In the genomic region with DNA sequence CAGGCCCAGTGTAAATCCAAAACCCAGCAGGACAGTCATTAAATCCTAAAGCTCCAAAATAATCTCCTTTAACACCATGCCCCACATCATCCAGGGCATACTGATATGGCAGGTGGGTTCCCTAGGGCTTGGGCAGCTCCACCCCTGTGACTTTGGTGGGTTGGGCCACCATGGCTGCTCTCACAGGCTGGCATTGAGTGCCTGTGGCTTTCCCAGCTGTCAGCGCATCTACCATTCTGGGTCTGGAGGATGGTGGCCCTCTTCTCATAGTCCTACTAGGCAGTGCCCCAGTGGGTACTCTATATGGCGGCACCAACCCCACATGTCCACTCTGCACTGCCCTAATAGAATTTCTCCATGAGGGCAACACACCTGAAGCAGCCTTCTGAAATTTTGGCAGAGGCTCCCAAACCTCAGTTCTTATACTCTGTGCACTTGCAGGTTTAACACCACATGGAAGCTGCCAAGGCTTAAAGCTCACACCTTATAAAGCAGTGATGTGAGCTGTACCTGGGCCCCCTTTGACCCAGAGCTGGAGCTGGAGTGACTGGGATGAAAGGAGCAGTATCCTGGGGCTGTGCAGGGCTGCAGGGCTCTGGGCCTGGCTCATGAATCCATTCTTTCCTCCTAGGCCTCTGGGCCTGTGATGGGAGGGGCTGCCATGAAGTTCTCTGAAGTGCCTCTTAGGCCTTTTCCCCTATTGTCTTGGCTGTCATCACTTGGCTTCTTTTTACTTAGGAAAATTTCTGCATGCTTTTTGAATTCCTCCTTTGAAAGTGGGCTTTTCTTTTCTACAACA, we compare ENCODE assay signal across 35 cellular contexts.
"Had no signal": no experiment of that assay in that cellular context is flagged by ENCODE, and none has a peak within 500 bp of the region (broad histone marks: within the 10 kb centered on the region; RNA-seq: fewer than 3 reads in every experiment).

No MANE protein-coding gene starts in this region.

- H3K27ac ChIP-seq: adrenal gland, ascending aorta, body of pancreas, brain microvascular endothelial cell, breast epithelium, cardiac muscle cell had no signal

- H3K9me3 Mint-ChIP-seq: activated T-helper 1 cell treated with anti-CD3 and anti-CD28 coated beads, Interleukin-12 subunit alpha, Interleukin-12 subunit beta, Interleukin-2, Interleukin-4 antibody, amounts not matched to agents 30 ng/mL and 10 ng/mL and 1 ng/mL, durations not matched to agents 14 hours and 24 hours and 36 hours had no signal

- H3K27me3 ChIP-seq: adrenal gland, ascending aorta, body of pancreas, brain microvascular endothelial cell, breast epithelium, cardiac muscle cell had no signal

- H3K27ac Mint-ChIP-seq: activated naive CD4-positive, alpha-beta T cell treated with anti-CD3 and anti-CD28 coated beads for 36 hours; activated naive CD4-positive, alpha-beta T cell treated with anti-CD3 and anti-CD28 coated beads, Interleukin-2, amount 10 ng/mL, durations not matched to agents 7 days and 5 days; activated naive CD4-positive, alpha-beta T cell treated with anti-CD3 and anti-CD28 coated beads, Interleukin-2, amount 50 U/mL, for 24 hours; activated naive CD8-positive, alpha-beta T cell; activated naive CD8-positive, alpha-beta T cell treated with anti-CD3 and anti-CD28 coated beads for 36 hours; activated naive CD8-positive, alpha-beta T cell treated with anti-CD3 and anti-CD28 coated beads, Interleukin-2, amount 10 ng/mL, durations not matched to agents 7 days and 5 days; activated naive CD8-positive, alpha-beta T cell treated with anti-CD3 and anti-CD28 coated beads, Interleukin-2, amount 50 U/mL, for 24 hours; activated T-cell treated with anti-CD3 and anti-CD28 coated beads, Interleukin-2, amount 50 U/mL, for 24 hours; activated T-cell treated with anti-CD3 and anti-CD28 coated beads, Interleukin-2, amount 50 U/mL, for 72 hours; activated T-helper 1 cell treated with anti-CD3 and anti-CD28 coated beads, Interleukin-12 subunit alpha, Interleukin-12 subunit beta, Interleukin-2, Interleukin-4 antibody, amounts not matched to agents 30 ng/mL and 10 ng/mL and 1 ng/mL, durations not matched to agents 14 hours and 24 hours and 36 hours; activated T-helper 17 cell treated with anti-CD3 and anti-CD28 coated beads, Interleukin-2, amount 50 U/mL, for 72 hours; activated T-helper 2 cell treated with anti-CD3 and anti-CD28 coated beads, Interferon-gamma antibody, Interleukin-2, Interleukin-4, amounts not matched to agents 10 μg/mL and 5 μg/mL and 100 μg/mL, durations not matched to agents 14 hours and 24 hours and 36 hours; brain had no signal

- H3K27me3 Mint-ChIP-seq: activated naive CD4-positive, alpha-beta T cell treated with anti-CD3 and anti-CD28 coated beads, Interleukin-2, amount 10 ng/mL, durations not matched to agents 7 days and 5 days; activated naive CD4-positive, alpha-beta T cell treated with anti-CD3 and anti-CD28 coated beads, Interleukin-2, amount 50 U/mL, for 24 hours; activated naive CD8-positive, alpha-beta T cell; activated naive CD8-positive, alpha-beta T cell treated with anti-CD3 and anti-CD28 coated beads for 36 hours; activated naive CD8-positive, alpha-beta T cell treated with anti-CD3 and anti-CD28 coated beads, Interleukin-2, amount 10 ng/mL, durations not matched to agents 7 days and 5 days; activated naive CD8-positive, alpha-beta T cell treated with anti-CD3 and anti-CD28 coated beads, Interleukin-2, amount 50 U/mL, for 24 hours; activated T-cell treated with anti-CD3 and anti-CD28 coated beads, Interleukin-2, amount 50 U/mL, for 24 hours; activated T-helper 17 cell treated with anti-CD3 and anti-CD28 coated beads, Interleukin-2, amount 50 U/mL, for 72 hours; central memory CD8-positive, alpha-beta T cell had no signal

- H3K36me3 Mint-ChIP-seq: activated naive CD4-positive, alpha-beta T cell treated with anti-CD3 and anti-CD28 coated beads, Interleukin-2, amount 10 ng/mL, durations not matched to agents 7 days and 5 days; activated naive CD4-positive, alpha-beta T cell treated with anti-CD3 and anti-CD28 coated beads, Interleukin-2, amount 50 U/mL, for 24 hours; activated naive CD8-positive, alpha-beta T cell; activated naive CD8-positive, alpha-beta T cell treated with anti-CD3 and anti-CD28 coated beads for 36 hours; activated naive CD8-positive, alpha-beta T cell treated with anti-CD3 and anti-CD28 coated beads, Interleukin-2, amount 10 ng/mL, durations not matched to agents 7 days and 5 days; brain had no signal

- H3K4me3 ChIP-seq: adrenal gland, ascending aorta, body of pancreas, breast epithelium, cardiac muscle cell had no signal

- H3K4me1 Mint-ChIP-seq: activated naive CD4-positive, alpha-beta T cell treated with anti-CD3 and anti-CD28 coated beads, Interleukin-2, amount 10 ng/mL, durations not matched to agents 7 days and 5 days; activated naive CD4-positive, alpha-beta T cell treated with anti-CD3 and anti-CD28 coated beads, Interleukin-2, amount 50 U/mL, for 24 hours; activated naive CD8-positive, alpha-beta T cell treated with anti-CD3 and anti-CD28 coated beads for 36 hours; activated naive CD8-positive, alpha-beta T cell treated with anti-CD3 and anti-CD28 coated beads, Interleukin-2, amount 10 ng/mL, durations not matched to agents 7 days and 5 days; activated naive CD8-positive, alpha-beta T cell treated with anti-CD3 and anti-CD28 coated beads, Interleukin-2, amount 50 U/mL, for 24 hours; activated T-helper 17 cell treated with anti-CD3 and anti-CD28 coated beads, Interleukin-2, amount 50 U/mL, for 72 hours; brain; central memory CD8-positive, alpha-beta T cell had no signal

- H3K4me1 ChIP-seq: adrenal gland, ascending aorta, body of pancreas, breast epithelium had no signal

- H3K36me3 ChIP-seq: adrenal gland, ascending aorta, brain microvascular endothelial cell, breast epithelium, cardiac muscle cell had no signal

- H3K4me3 Mint-ChIP-seq: activated naive CD4-positive, alpha-beta T cell treated with anti-CD3 and anti-CD28 coated beads for 36 hours; activated naive CD4-positive, alpha-beta T cell treated with anti-CD3 and anti-CD28 coated beads, Interleukin-2, amount 10 ng/mL, durations not matched to agents 7 days and 5 days; activated naive CD4-positive, alpha-beta T cell treated with anti-CD3 and anti-CD28 coated beads, Interleukin-2, amount 50 U/mL, for 24 hours; activated naive CD8-positive, alpha-beta T cell; activated naive CD8-positive, alpha-beta T cell treated with anti-CD3 and anti-CD28 coated beads for 36 hours; activated naive CD8-positive, alpha-beta T cell treated with anti-CD3 and anti-CD28 coated beads, Interleukin-2, amount 10 ng/mL, durations not matched to agents 7 days and 5 days; activated naive CD8-positive, alpha-beta T cell treated with anti-CD3 and anti-CD28 coated beads, Interleukin-2, amount 50 U/mL, for 24 hours; activated T-cell treated with anti-CD3 and anti-CD28 coated beads, Interleukin-2, amount 50 U/mL, for 24 hours; activated T-cell treated with anti-CD3 and anti-CD28 coated beads, Interleukin-2, amount 50 U/mL, for 4 hours; activated T-cell treated with anti-CD3 and anti-CD28 coated beads, Interleukin-2, amount 50 U/mL, for 72 hours; activated T-helper 1 cell treated with anti-CD3 and anti-CD28 coated beads, Interleukin-12 subunit alpha, Interleukin-12 subunit beta, Interleukin-2, Interleukin-4 antibody, amounts not matched to agents 30 ng/mL and 10 ng/mL and 1 ng/mL, durations not matched to agents 14 hours and 24 hours and 36 hours; activated T-helper 17 cell treated with anti-CD3 and anti-CD28 coated beads, Interleukin-2, amount 50 U/mL, for 72 hours; brain; central memory CD8-positive, alpha-beta T cell had no signal

- DNase-seq: activated effector memory CD4-positive, alpha-beta T cell treated with anti-CD3 and anti-CD28 coated beads, Interleukin-2, amount 50 U/mL, for 16 hours; activated effector memory CD4-positive, alpha-beta T cell treated with Interleukin-2 at 50 U/mL for 16 hours; activated naive CD4-positive, alpha-beta T cell; activated naive CD4-positive, alpha-beta T cell treated with anti-CD3 and anti-CD28 coated beads for 36 hours; activated naive CD4-positive, alpha-beta T cell treated with anti-CD3 and anti-CD28 coated beads, Interleukin-2, amount 10 ng/mL, durations not matched to agents 7 days and 5 days; activated naive CD4-positive, alpha-beta T cell treated with anti-CD3 and anti-CD28 coated beads, Interleukin-2, amount 50 U/mL, for 16 hours; activated naive CD4-positive, alpha-beta T cell treated with Interleukin-2 at 50 U/mL for 16 hours; activated naive CD8-positive, alpha-beta T cell treated with anti-CD3 and anti-CD28 coated beads for 36 hours; activated naive CD8-positive, alpha-beta T cell treated with anti-CD3 and anti-CD28 coated beads, Interleukin-2, amount 10 ng/mL, durations not matched to agents 7 days and 5 days; activated naive CD8-positive, alpha-beta T cell treated with anti-CD3 and anti-CD28 coated beads, Interleukin-2, amount 50 U/mL, for 24 hours; activated T-cell treated with anti-CD3 and anti-CD28 coated beads, Interleukin-2, amount 50 U/mL, for 1 hour; activated T-cell treated with anti-CD3 and anti-CD28 coated beads, Interleukin-2, amount 50 U/mL, for 24 hours; activated T-cell treated with anti-CD3 and anti-CD28 coated beads, Interleukin-2, amount 50 U/mL, for 4 hours; activated T-cell treated with anti-CD3 and anti-CD28 coated beads, Interleukin-2, amount 50 U/mL, for 48 hours; activated T-cell treated with anti-CD3 and anti-CD28 coated beads, Interleukin-2, amount 50 U/mL, for 72 hours; adrenal gland; amniotic stem cell; amygdala; anterior cingulate cortex; body of pancreas; brain microvascular endothelial cell; caudate nucleus; central memory CD4-positive, alpha-beta T cell; cerebellar nuclear complex had no signal

- ATAC-seq: activated naive CD4-positive, alpha-beta T cell treated with anti-CD3 and anti-CD28 coated beads, Interleukin-2, amount 50 U/mL, for 72 hours; activated naive CD8-positive, alpha-beta T cell treated with anti-CD3 and anti-CD28 coated beads, Interleukin-2, amount 50 U/mL, for 24 hours; activated T-cell treated with anti-CD3 and anti-CD28 coated beads, Interleukin-2, amount 50 U/mL, for 4 hours; activated T-cell treated with anti-CD3 and anti-CD28 coated beads, Interleukin-2, amount 50 U/mL, for 72 hours; activated T-helper 17 cell treated with anti-CD3 and anti-CD28 coated beads, Interleukin-2, amount 50 U/mL, for 72 hours; body of pancreas had no signal

- H3K9me3 ChIP-seq: adrenal gland, body of pancreas had no signal
